ENCODE assay signal across 1 cellular context in the genomic region with DNA sequence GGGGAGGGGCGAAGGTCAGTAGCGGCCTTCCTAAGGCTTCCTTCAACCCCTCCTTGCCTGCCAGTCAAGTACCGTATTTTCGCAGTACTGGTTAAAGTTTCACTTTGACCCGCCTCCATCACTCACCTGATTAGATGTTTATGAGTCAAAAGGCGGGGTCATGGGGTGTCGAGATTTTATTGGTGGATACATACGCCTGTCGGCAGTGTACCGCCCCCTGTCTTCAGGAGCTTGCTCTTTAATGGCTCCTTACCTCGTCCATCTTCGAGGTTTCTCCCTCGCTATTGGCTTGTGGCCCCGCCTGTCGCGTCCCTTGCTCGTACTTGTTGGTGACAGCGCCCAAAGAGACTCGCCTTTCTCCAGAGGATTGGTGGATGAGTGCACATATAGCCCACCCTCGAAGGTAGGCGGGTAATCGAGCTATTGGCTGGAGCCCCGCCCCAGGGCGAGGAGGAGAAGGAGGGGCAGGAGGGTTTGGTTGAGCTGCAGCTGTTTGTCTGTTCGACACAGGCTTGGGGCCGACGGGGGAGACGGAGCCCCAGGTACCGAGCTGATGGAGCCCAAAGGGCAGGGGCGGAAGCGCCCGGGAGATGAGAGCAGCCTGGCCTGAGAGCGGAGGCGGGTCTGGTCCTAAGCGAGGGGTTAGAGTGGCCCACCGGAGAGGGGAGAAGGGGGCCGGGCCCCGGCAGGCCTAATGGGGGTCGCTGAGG.
TF ChIP-seq lines count a peak whose summit lies in the region.

RAB5B (plus strand) TSS at position 481 of the 710 bp plus-strand sequence. CDS start 12,883 bp downstream, outside the sequence.

TF ChIP-seq in liver, 16 proteins besides CTCF, POLR2A, EP300 and RAD21 (continued from another document):
- TF ChIP-seq FOXA2 (IDR thresholded peaks at IDR 0.05) (no peak), FOXA1 (IDR thresholded peaks at IDR 0.05) (no peak), REST (IDR thresholded peaks at IDR 0.05) (peak; percentile 81), HNF4A (conservative IDR thresholded peaks at IDR 0.05) (peak; percentile 61 to 84), YY1 (IDR thresholded peaks at IDR 0.05) (peak; percentile 88), NR2F2 (IDR thresholded peaks at IDR 0.05) (peak; percentile 98)
- TF ChIP-seq, protein P1, sequence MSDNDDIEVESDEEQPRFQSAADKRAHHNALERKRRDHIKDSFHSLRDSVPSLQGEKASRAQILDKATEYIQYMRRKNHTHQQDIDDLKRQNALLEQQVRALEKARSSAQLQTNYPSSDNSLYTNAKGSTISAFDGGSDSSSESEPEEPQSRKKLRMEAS (IDR thresholded peaks at IDR 0.05), result peak; percentile 40
